Comparison of ENCODE assay signal across 10 cellular contexts in the genomic region with DNA sequence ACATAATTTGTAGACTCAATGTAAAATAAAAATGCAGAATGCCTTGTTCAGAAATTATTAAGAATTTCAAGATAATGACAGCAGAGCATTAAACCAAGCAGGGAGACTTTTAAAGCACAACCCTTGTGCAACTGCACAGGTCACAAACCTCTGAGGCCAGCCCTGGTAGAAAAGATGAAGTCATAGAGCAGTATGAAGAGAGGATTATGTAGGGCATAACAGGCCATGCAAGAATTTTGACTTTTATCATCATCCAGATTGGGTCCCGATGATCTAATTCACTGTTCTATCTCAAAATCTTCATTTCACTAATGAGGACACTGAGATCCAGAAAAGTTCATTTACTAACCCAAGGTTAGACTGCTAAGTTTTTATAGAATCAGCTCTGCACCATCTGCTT.
"Had no signal": no experiment of that assay in that cellular context is flagged by ENCODE, and none has a peak within 500 bp of the region (broad histone marks: within the 10 kb centered on the region; RNA-seq: fewer than 3 reads in every experiment).

No MANE protein-coding gene starts in this region.

- H3K36me3 Mint-ChIP-seq: IgD-negative memory B cell had no signal

- H3K4me1 ChIP-seq: HAP-1 had no signal

- H3K9me3 Mint-ChIP-seq: HFFc6 had no signal

- H3K4me3 Mint-ChIP-seq: HFFc6, IgD-negative memory B cell had no signal

- FAIRE-seq: HepG2 had no signal

- H3K9me3 ChIP-seq: HAP-1 had no signal

- H2AFZ ChIP-seq: GM23248 had no signal

- H3K4me3 ChIP-seq: GM23248, HAP-1 had no signal

- H3K36me3 ChIP-seq: HAP-1 had no signal

- H3K4me1 Mint-ChIP-seq: IgD-negative memory B cell had no signal

- DNase-seq: GM23248, GOT3, H7, HFFc6, KBM-7 had no signal

- H3K27ac ChIP-seq: GM23248, HL-60 had no signal

- H3K27ac Mint-ChIP-seq: HFFc6, IgD-negative memory B cell had no signal

- H3K9ac ChIP-seq: GM23248 had no signal

- ATAC-seq: HCT116, HepG2 had no signal
